ENCODE assay signal across 18 cellular contexts in genomic region chr4:175071123-175071522, GRCh38.
DNase-seq lines count a peak whose midpoint lies in the region; ATAC-seq and TF ChIP-seq lines count a peak whose summit lies in the region.
"Had no signal": no experiment of that assay in that cellular context is flagged by ENCODE, and none has a peak within 500 bp of the region (broad histone marks: within the 10 kb centered on the region; RNA-seq: fewer than 3 reads in every experiment).

No MANE protein-coding gene starts in this region.

- POLR2A ChIA-PET in activated CD4-positive, alpha-beta memory T cell treated with anti-CD3 and anti-CD28 coated beads for 36 hours (lab: Charles Lee), result no interaction called here

- H3K27me3 Mint-ChIP-seq in activated CD4-positive, alpha-beta memory T cell treated with anti-CD3 and anti-CD28 coated beads for 36 hours, result no peaks in the 10 kb centered on the region

- intact Hi-C loops in activated CD4-positive, alpha-beta memory T cell treated with anti-CD3 and anti-CD28 coated beads for 36 hours (cut with micrococcal nuclease), result no loop called here

- H3K9me3 Mint-ChIP-seq in activated CD4-positive, alpha-beta memory T cell treated with anti-CD3 and anti-CD28 coated beads for 36 hours, result peaks cover 12% of the 10 kb centered on the region

- H3K4me1 ChIP-seq in adipocyte (ENCODE audit: control insufficient read depth, insufficient read depth, low read length), result no peaks in the 10 kb centered on the region
- H3K4me1 ChIP-seq: A549 had no signal

- ATAC-seq in HG03378 (IDR thresholded peaks at IDR 0.05; ENCODE audit: unreplicated experiment), result no peak
- no peak for ATAC-seq in HG03457 (IDR thresholded peaks at IDR 0.05; ENCODE audit: unreplicated experiment)
- no peak for ATAC-seq in HG03439 (IDR thresholded peaks at IDR 0.05; ENCODE audit: unreplicated experiment)
- ATAC-seq: A549, SK-N-SH treated with all-trans-retinoic acid at 6 μM for 48 hours had no signal

- H3K36me3 Mint-ChIP-seq in activated CD4-positive, alpha-beta memory T cell treated with anti-CD3 and anti-CD28 coated beads for 36 hours, result no peaks in the 10 kb centered on the region

- H3K4me3 Mint-ChIP-seq in activated CD4-positive, alpha-beta memory T cell treated with anti-CD3 and anti-CD28 coated beads for 36 hours, result no peak overlapping the region

- H3K4me1 Mint-ChIP-seq in activated CD4-positive, alpha-beta memory T cell treated with anti-CD3 and anti-CD28 coated beads for 36 hours (ENCODE audit: low read depth), result no peaks in the 10 kb centered on the region

- H3K36me3 ChIP-seq in adipocyte (ENCODE audit: control insufficient read depth, insufficient read depth, low read length, severe bottlenecking), result no peaks in the 10 kb centered on the region

- H3K27ac Mint-ChIP-seq in activated CD4-positive, alpha-beta memory T cell treated with anti-CD3 and anti-CD28 coated beads for 36 hours, result no peak overlapping the region

- H3K9me3 ChIP-seq in adipocyte (ENCODE audit: control insufficient read depth, low read length), result peaks cover 8% of the 10 kb centered on the region
- H3K9me3 ChIP-seq: A549 had no signal

- H3K9ac ChIP-seq in adipocyte (ENCODE audit: low read length), result no peak overlapping the region

- no peak for TF ChIP-seq CTCF in retinal pigment epithelial cell (conservative IDR thresholded peaks at IDR 0.05; ENCODE audit: low read depth, low read length)

- CTCF ChIA-PET in activated CD4-positive, alpha-beta memory T cell treated with anti-CD3 and anti-CD28 coated beads for 36 hours (lab: Charles Lee), result no interaction called here

- peak; percentile 5 for DNase-seq in HS-27A (ENCODE audit: low read depth)
- DNase-seq in adipocyte (ENCODE audit: low read depth), result peak; percentile 51
- peak; percentile 7 for DNase-seq in fibroblast of peridontal ligament (ENCODE audit: extremely low read depth)
- peak; percentile 39 for DNase-seq in retinal pigment epithelial cell (ENCODE audit: low read depth)
- no peak for DNase-seq in activated CD4-positive, alpha-beta memory T cell treated with anti-CD3 and anti-CD28 coated beads for 36 hours
- DNase-seq: C1 segment of cervical spinal cord, H7, NCI-H1105 treated with DMSO at 0.1 percent for 48 hours, NCI-H187 treated with DMSO at 0.1 percent for 48 hours, NCI-H226, NCI-H524, PC-9, SIG-M5 had no signal

- no peaks in the 10 kb centered on the region for H3K27me3 ChIP-seq in adipocyte (replicated peaks; ENCODE audit: control insufficient read depth, insufficient read depth, low read length)

- H3K4me3 ChIP-seq in adipocyte (ENCODE audit: low read length), result no peak overlapping the region
- H3K4me3 ChIP-seq in retinal pigment epithelial cell (ENCODE audit: low read length), result no peak overlapping the region
- H3K4me3 ChIP-seq: A549, PC-9 had no signal
